In genomic region chr20:2745060-2745910, GRCh38 we compare ENCODE assay signal across 23 cellular contexts. TPM values are rescaled to one million over a fixed set of nuclear protein-coding genes. Genes with fewer than 3 reads are reported as not detected.
DNase-seq lines count a peak whose midpoint lies in the region; ATAC-seq and TF ChIP-seq lines count a peak whose summit lies in the region.
"Had no signal": no experiment of that assay in that cellular context is flagged by ENCODE, and none has a peak within 500 bp of the region (broad histone marks: within the 10 kb centered on the region; RNA-seq: fewer than 3 reads in every experiment).

No MANE protein-coding gene starts in this region.

- intact Hi-C loops in transverse colon (cut with DNase I; ENCODE audit: low total_unique reads) = no loop called here

- TF ChIP-seq CTCF in osteocyte (IDR thresholded peaks at IDR 0.05) = no peak
- TF ChIP-seq CTCF in transverse colon (IDR thresholded peaks at IDR 0.05) = no peak

- no peaks in the 10 kb centered on the region for H3K9me3 Mint-ChIP-seq in central memory CD8-positive, alpha-beta T cell
- no peaks in the 10 kb centered on the region for H3K9me3 Mint-ChIP-seq in osteocyte (ENCODE audit: unreplicated experiment)
- H3K9me3 Mint-ChIP-seq: activated naive CD4-positive, alpha-beta T cell treated with anti-CD3 and anti-CD28 coated beads for 36 hours; activated T-cell treated with anti-CD3 and anti-CD28 coated beads, Interleukin-2, amount 50 U/mL, for 72 hours; natural killer cell treated with Interleukin-12 subunit alpha and Interleukin-12 subunit beta and Interleukin-15 and Interleukin-18, amount 100 ng/mL, for 72 hours had no signal

- peak overlapping the region; percentile 67 for H3K4me2 ChIP-seq in Karpas-422 (ENCODE audit: low read depth, low read length, poor library complexity, severe bottlenecking)

- WGBS in transverse colon (ENCODE audit: low coverage in 1 of 2), 2 donors = 75 to 100% methylated on average over 1 to 12 of the region's 12 CpGs

- no peak for ATAC-seq in central memory CD8-positive, alpha-beta T cell (replicated peaks; ENCODE audit: extremely low read depth, poor library complexity, severe bottlenecking)
- ATAC-seq in GM18867 (IDR thresholded peaks at IDR 0.05; ENCODE audit: unreplicated experiment) = no peak
- ATAC-seq: activated T-cell treated with anti-CD3 and anti-CD28 coated beads, Interleukin-2, amount 50 U/mL, for 72 hours; mucosa of descending colon had no signal

- peaks cover 45% of the 10 kb centered on the region for H3K4me1 Mint-ChIP-seq in central memory CD8-positive, alpha-beta T cell
- H3K4me1 Mint-ChIP-seq in osteocyte (ENCODE audit: unreplicated experiment) = peaks cover 8% of the 10 kb centered on the region

- H3K4me3 ChIP-seq in Karpas-422 (ENCODE audit: low read length) (peak overlapping the region; percentile 45; the same call in 1 of the 2 replicates), transverse colon (no peak overlapping the region)
- H3K4me3 ChIP-seq: dorsolateral prefrontal cortex, mucosa of descending colon had no signal

- DNase-seq in NCI-H510A (lab: John Stamatoyannopoulos, UW) (peak; percentile 29), NCI-H510A treated with DMSO at 0.1 percent for 48 hours (lab: John Stamatoyannopoulos, UW) (no peak), Karpas-422 (peak; percentile 88), osteocyte (ENCODE audit: extremely low spot score, unreplicated experiment) (peak; percentile 73), transverse colon (no peak)
- peak in 1 of 2 donors; percentile 9 for DNase-seq in central memory CD8-positive, alpha-beta T cell (ENCODE audit: low spot score in 2 of 2)
- no peak for DNase-seq in stimulated activated CD4-positive, alpha-beta T cell treated with anti-CD3 and anti-CD28 coated beads, Interleukin-4, amount 100 ng/mL, for 4 hours
- DNase-seq: 8988T; activated naive CD4-positive, alpha-beta T cell treated with anti-CD3 and anti-CD28 coated beads for 36 hours; activated T-cell treated with anti-CD3 and anti-CD28 coated beads, Interleukin-2, amount 50 U/mL, for 72 hours; C1 segment of cervical spinal cord; cerebellar nuclear complex; DMS79; dorsolateral prefrontal cortex; mucosa of descending colon; NCI-H1105; NCI-H187; NCI-H2171 treated with DMSO at 0.1 percent for 48 hours; NCI-H526; SHP77; stimulated activated naive CD4-positive, alpha-beta T cell had no signal

- peak overlapping the region; percentile 95 for H3K27ac ChIP-seq in Karpas-422 (ENCODE audit: low read length)
- H3K27ac ChIP-seq in transverse colon = no peak overlapping the region
- H3K27ac ChIP-seq: dorsolateral prefrontal cortex had no signal

- no peaks in the 10 kb centered on the region for H3K9me2 ChIP-seq in Karpas-422 (replicated peaks; ENCODE audit: insufficient read depth, low read length)

- H3K9ac ChIP-seq in Karpas-422 (ENCODE audit: low read length) = peak overlapping the region; percentile 63

- no peaks in the 10 kb centered on the region for H3K9me3 ChIP-seq in Karpas-422 (ENCODE audit: low read length)
- no peaks in the 10 kb centered on the region for H3K9me3 ChIP-seq in transverse colon
- H3K9me3 ChIP-seq: mucosa of descending colon had no signal

- H3K27me3 Mint-ChIP-seq in central memory CD8-positive, alpha-beta T cell = no peaks in the 10 kb centered on the region
- peaks cover 64% of the 10 kb centered on the region for H3K27me3 Mint-ChIP-seq in osteocyte (ENCODE audit: unreplicated experiment)

- in situ Hi-C loops in transverse colon (cut with MboI; ENCODE audit: low pct_ligation_motif_present in 1 of 4, low pct_unique_long_range_greater_than_20kb in 1 of 4, low sequenced_read_pairs in 3 of 4) = no loop called here

- H3K79me2 ChIP-seq in Karpas-422 (ENCODE audit: low read length) = no peaks in the 10 kb centered on the region

- H3K4me1 ChIP-seq in Karpas-422 (ENCODE audit: low read length) = peaks cover 100% of the 10 kb centered on the region
- H3K4me1 ChIP-seq in transverse colon = peaks cover 0 to 11% (median 2%) of the 10 kb centered on the region in 4 donors

- H3K36me3 ChIP-seq in Karpas-422 (ENCODE audit: insufficient read depth, low read length) (no peaks in the 10 kb centered on the region), transverse colon (no peaks in the 10 kb centered on the region)

- H4K20me1 ChIP-seq in Karpas-422 (ENCODE audit: insufficient read depth, low read depth, low read length) = no peaks in the 10 kb centered on the region

- TF ChIP-seq EP300 in transverse colon (IDR thresholded peaks at IDR 0.05; ENCODE audit: low read depth) = no peak

- 0 out of 2 replicates have a peak overlapping the region, but pooled peaks have one; percentile 19 for H2AFZ ChIP-seq in Karpas-422 (ENCODE audit: low read length)

- H3K4me3 Mint-ChIP-seq in central memory CD8-positive, alpha-beta T cell = no peak overlapping the region
- H3K4me3 Mint-ChIP-seq in osteocyte (ENCODE audit: unreplicated experiment) = no peak overlapping the region
- H3K4me3 Mint-ChIP-seq: activated naive CD4-positive, alpha-beta T cell treated with anti-CD3 and anti-CD28 coated beads for 36 hours; activated T-cell treated with anti-CD3 and anti-CD28 coated beads, Interleukin-2, amount 50 U/mL, for 72 hours; natural killer cell treated with Interleukin-12 subunit alpha and Interleukin-12 subunit beta and Interleukin-15 and Interleukin-18, amount 100 ng/mL, for 72 hours had no signal

- H3K27ac Mint-ChIP-seq in central memory CD8-positive, alpha-beta T cell (ENCODE audit: low read depth) = peak overlapping the region; percentile 9
- no peak overlapping the region for H3K27ac Mint-ChIP-seq in osteocyte (ENCODE audit: unreplicated experiment)
- H3K27ac Mint-ChIP-seq: activated naive CD4-positive, alpha-beta T cell treated with anti-CD3 and anti-CD28 coated beads for 36 hours; activated T-cell treated with anti-CD3 and anti-CD28 coated beads, Interleukin-2, amount 50 U/mL, for 72 hours; natural killer cell treated with Interleukin-12 subunit alpha and Interleukin-12 subunit beta and Interleukin-15 and Interleukin-18, amount 100 ng/mL, for 72 hours had no signal

- H3K27me3 ChIP-seq in Karpas-422 (ENCODE audit: low read length) = no peaks in the 10 kb centered on the region
- H3K27me3 ChIP-seq in transverse colon = peaks cover 6% of the 10 kb centered on the region

- H3K36me3 Mint-ChIP-seq in central memory CD8-positive, alpha-beta T cell (ENCODE audit: insufficient read depth) = peaks cover 6% of the 10 kb centered on the region
- H3K36me3 Mint-ChIP-seq in osteocyte (ENCODE audit: unreplicated experiment) = no peaks in the 10 kb centered on the region
- H3K36me3 Mint-ChIP-seq: natural killer cell treated with Interleukin-12 subunit alpha and Interleukin-12 subunit beta and Interleukin-15 and Interleukin-18, amount 100 ng/mL, for 72 hours had no signal

- no peak for TF ChIP-seq POLR2A in transverse colon (IDR thresholded peaks at IDR 0.05)

RNA-seq across cellular contexts. Expression of gene EBF4, which starts 52.7 kb away (rescaled TPM):
- 6.5 and 12.8 TPM in 2 replicates for total RNA-seq in Karpas-422 (2014; rRNA removed; shearing (Covaris generic); ENCODE audit: low replicate concordance)
- total RNA-seq in osteocyte (9.8 and 12.8 TPM in 2 replicates), transverse colon (100 to 1,000 TPM in 1 of 4 donors, 1 to 10 TPM in 3; 3.7 to 101 (median 5.4) TPM)

RNA-seq across cellular contexts. Expression of gene CPXM1, which starts 55.1 kb away (rescaled TPM):
- total RNA-seq in Karpas-422 (2014; rRNA removed; shearing (Covaris generic); ENCODE audit: low replicate concordance) = not detected in 2 replicates
- total RNA-seq in osteocyte (84.0 and 85.8 TPM in 2 replicates), transverse colon (1 to 10 TPM in 2 of 4 donors, under 1 TPM in 2; 0.80 to 2.6 (median 1.0) TPM)

Comparison
In these comparisons a context has a peak if more than half of its experiments do, and no peak if none do; other contexts are left out.
1. DNase-seq: peak in NCI-H510A (single experiment), Karpas-422 (single experiment) and osteocyte (single experiment); none in NCI-H510A treated with DMSO at 0.1 percent for 48 hours (single experiment), stimulated activated CD4-positive, alpha-beta T cell treated with anti-CD3 and anti-CD28 coated beads, Interleukin-4, amount 100 ng/mL, for 4 hours (0 of 2) and transverse colon (single experiment).
2. RNA of gene CPXM1, which starts 55.1 kb away (total RNA-seq): 84.0 to 85.8 TPM in osteocyte; 0.80 to 2.6 TPM in transverse colon and not detected in Karpas-422; every median in the first group is over 10 times any median in the second.